1 cellular context compared by ENCODE assay signal in genomic region chr1:26126321-26127084, GRCh38.
TF ChIP-seq lines count a peak whose summit lies in the region.

No MANE protein-coding gene starts in this region.

TF ChIP-seq in GM23338, 12 proteins besides CTCF, POLR2A, EP300 and RAD21 (continued from another document):
- TF ChIP-seq, protein P1, sequence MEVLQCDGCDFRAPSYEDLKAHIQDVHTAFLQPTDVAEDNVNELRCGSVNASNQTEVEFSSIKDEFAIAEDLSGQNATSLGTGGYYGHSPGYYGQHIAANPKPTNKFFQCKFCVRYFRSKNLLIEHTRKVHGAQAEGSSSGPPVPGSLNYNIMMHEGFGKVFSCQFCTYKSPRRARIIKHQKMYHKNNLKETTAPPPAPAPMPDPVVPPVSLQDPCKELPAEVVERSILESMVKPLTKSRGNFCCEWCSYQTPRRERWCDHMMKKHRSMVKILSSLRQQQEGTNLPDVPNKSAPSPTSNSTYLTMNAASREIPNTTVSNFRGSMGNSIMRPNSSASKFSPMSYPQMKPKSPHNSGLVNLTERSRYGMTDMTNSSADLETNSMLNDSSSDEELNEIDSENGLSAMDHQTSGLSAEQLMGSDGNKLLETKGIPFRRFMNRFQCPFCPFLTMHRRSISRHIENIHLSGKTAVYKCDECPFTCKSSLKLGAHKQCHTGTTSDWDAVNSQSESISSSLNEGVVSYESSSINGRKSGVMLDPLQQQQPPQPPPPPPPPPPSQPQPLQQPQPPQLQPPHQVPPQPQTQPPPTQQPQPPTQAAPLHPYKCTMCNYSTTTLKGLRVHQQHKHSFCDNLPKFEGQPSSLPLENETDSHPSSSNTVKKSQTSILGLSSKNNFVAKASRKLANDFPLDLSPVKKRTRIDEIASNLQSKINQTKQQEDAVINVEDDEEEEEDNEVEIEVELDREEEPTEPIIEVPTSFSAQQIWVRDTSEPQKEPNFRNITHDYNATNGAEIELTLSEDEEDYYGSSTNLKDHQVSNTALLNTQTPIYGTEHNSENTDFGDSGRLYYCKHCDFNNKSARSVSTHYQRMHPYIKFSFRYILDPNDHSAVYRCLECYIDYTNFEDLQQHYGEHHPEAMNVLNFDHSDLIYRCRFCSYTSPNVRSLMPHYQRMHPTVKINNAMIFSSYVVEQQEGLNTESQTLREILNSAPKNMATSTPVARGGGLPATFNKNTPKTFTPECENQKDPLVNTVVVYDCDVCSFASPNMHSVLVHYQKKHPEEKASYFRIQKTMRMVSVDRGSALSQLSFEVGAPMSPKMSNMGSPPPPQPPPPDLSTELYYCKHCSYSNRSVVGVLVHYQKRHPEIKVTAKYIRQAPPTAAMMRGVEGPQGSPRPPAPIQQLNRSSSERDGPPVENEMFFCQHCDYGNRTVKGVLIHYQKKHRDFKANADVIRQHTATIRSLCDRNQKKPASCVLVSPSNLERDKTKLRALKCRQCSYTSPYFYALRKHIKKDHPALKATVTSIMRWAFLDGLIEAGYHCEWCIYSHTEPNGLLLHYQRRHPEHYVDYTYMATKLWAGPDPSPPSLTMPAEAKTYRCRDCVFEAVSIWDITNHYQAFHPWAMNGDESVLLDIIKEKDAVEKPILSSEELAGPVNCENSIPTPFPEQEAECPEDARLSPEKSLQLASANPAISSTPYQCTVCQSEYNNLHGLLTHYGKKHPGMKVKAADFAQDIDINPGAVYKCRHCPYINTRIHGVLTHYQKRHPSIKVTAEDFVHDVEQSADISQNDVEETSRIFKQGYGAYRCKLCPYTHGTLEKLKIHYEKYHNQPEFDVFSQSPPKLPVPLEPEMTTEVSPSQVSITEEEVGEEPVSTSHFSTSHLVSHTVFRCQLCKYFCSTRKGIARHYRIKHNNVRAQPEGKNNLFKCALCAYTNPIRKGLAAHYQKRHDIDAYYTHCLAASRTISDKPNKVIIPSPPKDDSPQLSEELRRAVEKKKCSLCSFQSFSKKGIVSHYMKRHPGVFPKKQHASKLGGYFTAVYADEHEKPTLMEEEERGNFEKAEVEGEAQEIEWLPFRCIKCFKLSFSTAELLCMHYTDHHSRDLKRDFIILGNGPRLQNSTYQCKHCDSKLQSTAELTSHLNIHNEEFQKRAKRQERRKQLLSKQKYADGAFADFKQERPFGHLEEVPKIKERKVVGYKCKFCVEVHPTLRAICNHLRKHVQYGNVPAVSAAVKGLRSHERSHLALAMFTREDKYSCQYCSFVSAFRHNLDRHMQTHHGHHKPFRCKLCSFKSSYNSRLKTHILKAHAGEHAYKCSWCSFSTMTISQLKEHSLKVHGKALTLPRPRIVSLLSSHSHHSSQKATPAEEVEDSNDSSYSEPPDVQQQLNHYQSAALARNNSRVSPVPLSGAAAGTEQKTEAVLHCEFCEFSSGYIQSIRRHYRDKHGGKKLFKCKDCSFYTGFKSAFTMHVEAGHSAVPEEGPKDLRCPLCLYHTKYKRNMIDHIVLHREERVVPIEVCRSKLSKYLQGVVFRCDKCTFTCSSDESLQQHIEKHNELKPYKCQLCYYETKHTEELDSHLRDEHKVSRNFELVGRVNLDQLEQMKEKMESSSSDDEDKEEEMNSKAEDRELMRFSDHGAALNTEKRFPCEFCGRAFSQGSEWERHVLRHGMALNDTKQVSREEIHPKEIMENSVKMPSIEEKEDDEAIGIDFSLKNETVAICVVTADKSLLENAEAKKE (CRISPR knock-in tag; IDR thresholded peaks at IDR 0.05): no peak
- TF ChIP-seq JUNB (IDR thresholded peaks at IDR 0.05; ENCODE audit: unreplicated experiment) (no peak), EZH2 (IDR thresholded peaks at IDR 0.05; ENCODE audit: low read depth, unreplicated experiment) (no peak)
